ENCODE assay signal across 16 cellular contexts in genomic region chr5:67235399-67236110, GRCh38. TPM values are rescaled to one million over a fixed set of nuclear protein-coding genes. Genes with fewer than 3 reads are reported as not detected.
A peak's percentile ranks its signal among the peaks of the same experiment; 100 is the strongest.
DNase-seq lines count a peak whose midpoint lies in the region; TF ChIP-seq lines count a peak whose summit lies in the region.
"Had no signal": no experiment of that assay in that cellular context is flagged by ENCODE, and none has a peak within 500 bp of the region (broad histone marks: within the 10 kb centered on the region; RNA-seq: fewer than 3 reads in every experiment).

No MANE protein-coding gene starts in this region.

- in situ Hi-C loops in GM23248 (cut with MboI) (no loop called here), brain microvascular endothelial cell (cut with HindIII; ENCODE audit: low pct_ligation_motif_present, low sequenced_read_pairs) (no loop called here)

- H3K9me2 ChIP-seq in GM23248 (ENCODE audit: insufficient read depth) = no peaks in the 10 kb centered on the region

- no peaks in the 10 kb centered on the region for H3K36me3 ChIP-seq in ACC112 (ENCODE audit: insufficient read depth, low read length)
- no peaks in the 10 kb centered on the region for H3K36me3 ChIP-seq in prostate gland
- no peaks in the 10 kb centered on the region for H3K36me3 ChIP-seq in GM23248 (ENCODE audit: low read depth)
- no peaks in the 10 kb centered on the region for H3K36me3 ChIP-seq in brain microvascular endothelial cell (replicated peaks)

- no peak overlapping the region for H3K9ac ChIP-seq in GM23248

- no peaks in the 10 kb centered on the region for H3K79me2 ChIP-seq in ACC112 (ENCODE audit: control insufficient read depth, insufficient read depth, low read length, unreplicated experiment)
- H3K79me2 ChIP-seq in GM23248 (ENCODE audit: insufficient read depth) = no peaks in the 10 kb centered on the region

- H3K27me3 ChIP-seq in ACC112 (ENCODE audit: insufficient read depth, low read length) (no peaks in the 10 kb centered on the region), prostate gland (replicated peaks; ENCODE audit: insufficient read depth) (no peaks in the 10 kb centered on the region), GM23248 (replicated peaks; ENCODE audit: insufficient read depth) (no peaks in the 10 kb centered on the region), brain microvascular endothelial cell (replicated peaks) (no peaks in the 10 kb centered on the region)

- DNase-seq in RWPE1 (ENCODE audit: low spot score) (no peak), left kidney (ENCODE audit: low read depth, low spot score) (peak; percentile 51), prostate gland (ENCODE audit: low spot score) (no peak), GM23248 (no peak), brain microvascular endothelial cell (no peak), NCI-H345 treated with DMSO at 0.1 percent for 48 hours (lab: John Stamatoyannopoulos, UW; ENCODE audit: unreplicated experiment) (no peak), D341Med (ENCODE audit: low spot score) (no peak)
- DNase-seq: activated CD4-positive, alpha-beta memory T cell treated with anti-CD3 and anti-CD28 coated beads, Interleukin-2, amount 10 ng/mL, durations not matched to agents 7 days and 5 days; effector CD4-positive, alpha-beta T cell; hippocampal formation; naive thymus-derived CD8-positive, alpha-beta T cell; retina; T-cell had no signal

- H3K4me3 ChIP-seq in ACC112 (ENCODE audit: low read depth, low read length) (no peak overlapping the region), prostate gland (no peak overlapping the region), GM23248 (no peak overlapping the region), brain microvascular endothelial cell (ENCODE audit: low read depth, low read length) (no peak overlapping the region)

- 61% methylated on average over 12 of the region's 12 CpGs for WGBS in prostate gland
- 88 to 90% methylated on average over 12 of the region's 12 CpGs for WGBS in GM23248 (ENCODE audit: low coverage in 1 of 2, low lambda C conversion rate in 2 of 2, missing lambda C conversion rate in 2 of 2), 2 experiments

- no peaks in the 10 kb centered on the region for H3F3A ChIP-seq in GM23248 (ENCODE audit: insufficient read depth)

- H3K4me1 ChIP-seq in ACC112 (ENCODE audit: control insufficient read depth, insufficient read depth, low read length, unreplicated experiment) = peaks cover 24% of the 10 kb centered on the region
- H3K4me1 ChIP-seq in prostate gland (replicated peaks) = no peaks in the 10 kb centered on the region
- peaks cover 8% of the 10 kb centered on the region for H3K4me1 ChIP-seq in GM23248 (ENCODE audit: insufficient read depth)

- H3K27ac ChIP-seq in ACC112 (ENCODE audit: low read depth, low read length) = peak overlapping the region; percentile 33
- peak overlapping the region; percentile 80 for H3K27ac ChIP-seq in RWPE1
- H3K27ac ChIP-seq in prostate gland = peak overlapping the region; percentile 24 to 53
- H3K27ac ChIP-seq in GM23248 = no peak overlapping the region
- no peak overlapping the region for H3K27ac ChIP-seq in brain microvascular endothelial cell

- TF ChIP-seq CTCF in RWPE1 (conservative IDR thresholded peaks at IDR 0.05; ENCODE audit: low read depth) (no peak), prostate gland (IDR thresholded peaks at IDR 0.05) (no peak), brain microvascular endothelial cell (IDR thresholded peaks at IDR 0.05; ENCODE audit: low read depth, low read length, missing control alignments) (no peak)

- H3K4me2 ChIP-seq in GM23248 (ENCODE audit: unreplicated experiment) = no peak overlapping the region

- POLR2A ChIA-PET in RWPE1 (lab: Yijun Ruan, JAX; ENCODE audit: low non-redundant PET) = no interaction called here

- H2AFZ ChIP-seq in ACC112 (ENCODE audit: low read length, unreplicated experiment) (no peak overlapping the region), GM23248 (no peak overlapping the region)

- H3K9me3 ChIP-seq in prostate gland (no peaks in the 10 kb centered on the region), GM23248 (ENCODE audit: low read depth) (no peaks in the 10 kb centered on the region)

- H4K20me1 ChIP-seq in GM23248 (ENCODE audit: insufficient read depth) = no peaks in the 10 kb centered on the region

- no peak for TF ChIP-seq POLR2A in prostate gland (IDR thresholded peaks at IDR 0.05)

- CTCF ChIA-PET in RWPE1 (lab: Yijun Ruan, JAX) = interaction anchor here (0.7 kb wide), 1 partner anchor 1049 kb away, joined by 3 read pairs; no protein-coding TSS in a partner anchor

- intact Hi-C loops in prostate gland (cut with DNase I) = loop anchor here (10.0 kb wide), 1 partner anchor 739 kb away; no protein-coding TSS in a partner anchor

RNA-seq across cellular contexts. Expression of gene CD180, which starts 39.0 kb away (rescaled TPM):
- under 1 TPM; 0.18 to 0.68 TPM for total RNA-seq in prostate gland
- not detected in 2 replicates for total RNA-seq in GM23248 (2014; rRNA removed; shearing (Covaris generic))
- polyA plus RNA-seq in GM23248 (2016; fragmentation: Nextera tagmentation; extraction: Ambion mirVana) = not detected in 2 replicates
- total RNA-seq: fibroblast of lung had no signal
- polyA plus RNA-seq: AG04450 had no signal

Comparison
In these comparisons a context has a peak if more than half of its experiments do, and no peak if none do; other contexts are left out.
1. H3K27ac ChIP-seq: peak in ACC112 (single experiment), RWPE1 (single experiment) and prostate gland (2 of 2); none in GM23248 (single experiment) and brain microvascular endothelial cell (single experiment).